Comparison of ENCODE assay signal across 1 cellular context in genomic region chr12:100031821-100032220, GRCh38.
TF ChIP-seq lines count a peak whose summit lies in the region.

No MANE protein-coding gene starts in this region.

TF ChIP-seq in SK-N-SH treated with all-trans-retinoic acid at 6 μM for 48 hours, 23 proteins besides CTCF, POLR2A, EP300 and RAD21 (continued from another document):
- TF ChIP-seq POU6F1 (CRISPR knock-in tag; IDR thresholded peaks at IDR 0.05; ENCODE audit: borderline replicate concordance, low read depth) (no peak), PPARA (CRISPR knock-in tag; IDR thresholded peaks at IDR 0.05; ENCODE audit: borderline replicate concordance) (no peak)
